In the genomic region with DNA sequence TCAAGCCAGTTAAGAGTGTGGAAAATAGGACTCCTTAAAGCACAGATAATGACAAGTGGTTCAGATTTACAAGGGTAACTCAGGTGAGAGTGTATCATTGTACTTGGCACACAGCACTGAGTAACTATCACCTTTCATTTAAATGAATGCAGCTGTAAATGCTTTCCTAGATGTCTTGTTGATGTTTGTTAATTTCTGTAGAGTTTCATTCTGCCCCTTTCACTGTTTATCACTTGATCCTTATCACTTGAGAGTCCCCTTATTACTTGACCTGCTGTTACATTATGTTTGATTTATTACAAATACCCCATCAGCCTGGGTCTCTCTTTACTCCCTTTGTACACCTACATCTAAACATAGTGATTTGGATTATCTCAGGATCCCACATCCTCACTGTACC, we compare ENCODE assay signal across 16 cellular contexts. TPM values are rescaled to one million over a fixed set of nuclear protein-coding genes. Genes with fewer than 3 reads are reported as not detected.
DNase-seq lines count a peak whose midpoint lies in the region; ATAC-seq and TF ChIP-seq lines count a peak whose summit lies in the region.
"Had no signal": no experiment of that assay in that cellular context is flagged by ENCODE, and none has a peak within 500 bp of the region (broad histone marks: within the 10 kb centered on the region; RNA-seq: fewer than 3 reads in every experiment).

No MANE protein-coding gene starts in this region.

- peak overlapping the region; percentile 45 for H3K27ac Mint-ChIP-seq in activated T-cell treated with anti-CD3 and anti-CD28 coated beads, Interleukin-2, amount 50 U/mL, for 72 hours
- peak overlapping the region in 6 of 10 donors; percentile 16 to 49 (median 28) for H3K27ac Mint-ChIP-seq in naive thymus-derived CD8-positive, alpha-beta T cell

- peaks cover 19 to 34% of the 10 kb centered on the region in 2 donors for H3K36me3 Mint-ChIP-seq in activated T-cell treated with anti-CD3 and anti-CD28 coated beads, Interleukin-2, amount 50 U/mL, for 72 hours (ENCODE audit: insufficient read depth in 2 of 2)
- peaks cover 12 to 68% (median 46%) of the 10 kb centered on the region in 3 donors for H3K36me3 Mint-ChIP-seq in naive thymus-derived CD8-positive, alpha-beta T cell

- TF ChIP-seq CTCF in VCaP (conservative IDR thresholded peaks at IDR 0.05) = no peak

- POLR2A ChIA-PET in naive thymus-derived CD8-positive, alpha-beta T cell (lab: Charles Lee) = no interaction called here

- H3K27ac ChIP-seq in VCaP = peak overlapping the region; percentile 14
- H3K27ac ChIP-seq: BLaER1 treated with 17β-estradiol and CSF1 and Interleukin-3, amounts not matched to agents 10 nM and 100 nM; SJCRH30 had no signal

- no peaks in the 10 kb centered on the region for H3K27me3 Mint-ChIP-seq in activated T-cell treated with anti-CD3 and anti-CD28 coated beads, Interleukin-2, amount 50 U/mL, for 72 hours (ENCODE audit: low read depth)
- H3K27me3 Mint-ChIP-seq in naive thymus-derived CD8-positive, alpha-beta T cell = no peaks in the 10 kb centered on the region

- no peak for ATAC-seq in activated T-cell treated with anti-CD3 and anti-CD28 coated beads, Interleukin-2, amount 50 U/mL, for 72 hours (replicated peaks in 1 of 2)
- no peak for ATAC-seq in naive thymus-derived CD8-positive, alpha-beta T cell
- ATAC-seq: HepG2, PC-3 had no signal

- peak overlapping the region in 1 of 2 donors; percentile 26 for H3K4me3 Mint-ChIP-seq in activated T-cell treated with anti-CD3 and anti-CD28 coated beads, Interleukin-2, amount 50 U/mL, for 72 hours
- H3K4me3 Mint-ChIP-seq in naive thymus-derived CD8-positive, alpha-beta T cell = peak overlapping the region in 3 of 10 donors; percentile 16 to 75 (median 24)

- H3K4me1 Mint-ChIP-seq in activated T-cell treated with anti-CD3 and anti-CD28 coated beads, Interleukin-2, amount 50 U/mL, for 72 hours (ENCODE audit: low read depth) = peaks cover 22% of the 10 kb centered on the region
- H3K4me1 Mint-ChIP-seq in naive thymus-derived CD8-positive, alpha-beta T cell = peaks cover 9 to 31% (median 25%) of the 10 kb centered on the region in 4 donors

- no peak for DNase-seq in activated T-cell treated with anti-CD3 and anti-CD28 coated beads, Interleukin-2, amount 50 U/mL, for 72 hours
- no peak for DNase-seq in activated T-cell treated with anti-CD3 and anti-CD28 coated beads for 4 hours
- DNase-seq in naive thymus-derived CD8-positive, alpha-beta T cell = no peak
- DNase-seq in NCI-H524 treated with DMSO at 0.1 percent for 48 hours (lab: John Stamatoyannopoulos, UW) = no peak
- DNase-seq in NCI-H2029 treated with DMSO at 0.1 percent for 48 hours (lab: John Stamatoyannopoulos, UW) = no peak
- no peak for DNase-seq in NCI-H2196 (lab: John Stamatoyannopoulos, UW; ENCODE audit: unreplicated experiment)
- DNase-seq in activated CD4-positive, alpha-beta T cell treated with anti-CD3 and anti-CD28 coated beads for 1 hour = no peak
- DNase-seq: 8988T, DMS153, NCI-H1092, NCI-H446, SJCRH30 had no signal

- peaks cover 2% of the 10 kb centered on the region in 2 donors for H3K9me3 Mint-ChIP-seq in activated T-cell treated with anti-CD3 and anti-CD28 coated beads, Interleukin-2, amount 50 U/mL, for 72 hours
- H3K9me3 Mint-ChIP-seq in naive thymus-derived CD8-positive, alpha-beta T cell = peaks cover 0 to 40% (median 0%) of the 10 kb centered on the region in 9 donors

RNA-seq across cellular contexts. Expression of a gene that starts 38.1 kb away (rescaled TPM):
- 1 to 10 TPM; 4.2 to 5.3 TPM for total RNA-seq in activated T-cell treated with anti-CD3 and anti-CD28 coated beads, Interleukin-2, amount 50 U/mL, for 72 hours
- total RNA-seq in naive thymus-derived CD8-positive, alpha-beta T cell = 10 to 100 TPM; 10.9 to 15.1 TPM
- polyA plus RNA-seq in naive thymus-derived CD8-positive, alpha-beta T cell = 10 to 100 TPM in 2 of 3 donors, 1 to 10 TPM in 1; 8.7 to 13.1 (median 10.9) TPM
